33 cellular contexts compared by ENCODE assay signal in the genomic region with DNA sequence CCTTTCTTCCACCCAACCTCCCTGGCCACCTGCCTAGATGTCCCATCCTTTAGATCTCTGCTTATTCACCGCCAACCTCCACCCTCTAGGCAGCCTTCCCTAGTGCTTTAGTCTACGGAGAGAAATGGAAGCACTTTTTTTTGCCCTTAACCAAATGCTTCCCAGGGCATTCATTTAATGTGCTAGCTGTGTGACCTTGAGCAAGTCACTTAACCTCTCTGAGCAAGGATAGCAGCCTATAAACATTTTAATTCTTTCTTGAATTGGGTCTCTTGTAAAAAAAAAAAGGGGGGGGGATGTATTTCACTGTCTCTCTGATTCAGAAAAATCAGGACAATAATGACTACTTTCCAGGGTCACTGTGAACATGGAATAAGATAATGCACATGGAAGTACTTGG. TPM values are rescaled to one million over a fixed set of nuclear protein-coding genes. Genes with fewer than 3 reads are reported as not detected.
"Had no signal": no experiment of that assay in that cellular context is flagged by ENCODE, and none has a peak within 500 bp of the region (broad histone marks: within the 10 kb centered on the region; RNA-seq: fewer than 3 reads in every experiment).

No MANE protein-coding gene starts in this region.

- H3K4me3 ChIP-seq: ascending aorta, cardiac muscle cell had no signal

- FAIRE-seq: bronchial epithelial cell, TTC549 had no signal

- H3K36me3 Mint-ChIP-seq: activated CD4-positive, alpha-beta memory T cell treated with anti-CD3 and anti-CD28 coated beads for 36 hours; activated CD8-positive, alpha-beta memory T cell treated with anti-CD3 and anti-CD28 coated beads, Interleukin-2, amount 10 ng/mL, durations not matched to agents 7 days and 5 days; activated naive CD8-positive, alpha-beta T cell; activated naive CD8-positive, alpha-beta T cell treated with anti-CD3 and anti-CD28 coated beads, Interleukin-2, amount 10 ng/mL, durations not matched to agents 7 days and 5 days; brain had no signal

- H3K27ac ChIP-seq: ascending aorta, cardiac muscle cell, VCaP had no signal

- DNase-seq: activated B cell treated with CpG ODN at 0.5 μM for 24 hours; activated CD4-positive, alpha-beta memory T cell treated with anti-CD3 and anti-CD28 coated beads for 36 hours; activated CD4-positive, alpha-beta T cell treated with anti-CD3 and anti-CD28 coated beads for 4 hours; activated CD4-positive, alpha-beta T cell treated with anti-CD3 and anti-CD28 coated beads, Interleukin-2, amount 10 ng/mL, durations not matched to agents 24 days and 14 days; activated CD4-positive, alpha-beta T cell treated with anti-CD3 and anti-CD28 coated beads, Interleukin-2, amount 50 U/mL, for 1 hour; activated CD4-positive, alpha-beta T cell treated with anti-CD3 and anti-CD28 coated beads, Interleukin-2, amount 50 U/mL, for 4 hours; activated CD4-positive, CD25-positive, alpha-beta regulatory T cell treated with anti-CD3 and anti-CD28 coated beads, Interleukin-2, amount 50 U/mL, for 72 hours; activated CD8-positive, alpha-beta memory T cell treated with anti-CD3 and anti-CD28 coated beads, Interleukin-2, amount 10 ng/mL, durations not matched to agents 7 days and 5 days; activated CD8-positive, alpha-beta memory T cell treated with anti-CD3 and anti-CD28 coated beads, Interleukin-2, amount 50 U/mL, for 48 hours; activated CD8-positive, alpha-beta T cell treated with anti-CD3 and anti-CD28 coated beads for 36 hours; activated effector memory CD4-positive, alpha-beta T cell treated with Interleukin-2 at 50 U/mL for 16 hours; activated gamma-delta T cell; activated naive CD4-positive, alpha-beta T cell treated with anti-CD3 and anti-CD28 coated beads for 36 hours; activated naive CD4-positive, alpha-beta T cell treated with anti-CD3 and anti-CD28 coated beads, Interleukin-2, amount 50 U/mL, for 16 hours; activated naive CD8-positive, alpha-beta T cell treated with anti-CD3 and anti-CD28 coated beads, Interleukin-2, amount 10 ng/mL, durations not matched to agents 7 days and 5 days; activated naive CD8-positive, alpha-beta T cell treated with anti-CD3 and anti-CD28 coated beads, Interleukin-2, amount 50 U/mL, for 24 hours; activated T-cell treated with anti-CD3 and anti-CD28 coated beads, Interleukin-2, amount 50 U/mL, for 24 hours; activated T-cell treated with anti-CD3 and anti-CD28 coated beads, Interleukin-2, amount 50 U/mL, for 48 hours; cerebellar nuclear complex; T-helper 1 cell; T-helper 2 cell; T-helper 9 cell had no signal

- H3K27ac Mint-ChIP-seq: activated B cell treated with CpG ODN at 0.5 μM for 24 hours; activated CD4-positive, alpha-beta memory T cell treated with anti-CD3 and anti-CD28 coated beads for 36 hours; activated CD4-positive, alpha-beta T cell treated with anti-CD3 and anti-CD28 coated beads, Interleukin-2, amount 10 ng/mL, durations not matched to agents 24 days and 14 days; activated CD8-positive, alpha-beta memory T cell treated with anti-CD3 and anti-CD28 coated beads, Interleukin-2, amount 10 ng/mL, durations not matched to agents 7 days and 5 days; activated CD8-positive, alpha-beta T cell treated with anti-CD3 and anti-CD28 coated beads for 36 hours; activated naive CD4-positive, alpha-beta T cell treated with anti-CD3 and anti-CD28 coated beads for 36 hours; activated naive CD8-positive, alpha-beta T cell; activated naive CD8-positive, alpha-beta T cell treated with anti-CD3 and anti-CD28 coated beads, Interleukin-2, amount 10 ng/mL, durations not matched to agents 7 days and 5 days; activated naive CD8-positive, alpha-beta T cell treated with anti-CD3 and anti-CD28 coated beads, Interleukin-2, amount 50 U/mL, for 24 hours; activated T-cell treated with anti-CD3 and anti-CD28 coated beads, Interleukin-2, amount 50 U/mL, for 24 hours; activated T-helper 2 cell treated with anti-CD3 and anti-CD28 coated beads, Interferon-gamma antibody, Interleukin-2, Interleukin-4, amounts not matched to agents 10 μg/mL and 5 μg/mL and 100 μg/mL, durations not matched to agents 14 hours and 24 hours and 36 hours; T-helper 1 cell treated with Interleukin-12 subunit alpha and Interleukin-12 subunit beta and Interleukin-4 antibody, amounts not matched to agents 30 μg/mL and 1 μg/mL, for 36 hours; T-helper 2 cell treated with Interferon-gamma antibody and Interleukin-4, amounts not matched to agents 5 μg/mL and 100 μg/mL, for 36 hours had no signal

- H3K9me3 ChIP-seq: ascending aorta had no signal

- H3K4me3 Mint-ChIP-seq: activated B cell treated with CpG ODN at 0.5 μM for 24 hours; activated CD4-positive, alpha-beta memory T cell treated with anti-CD3 and anti-CD28 coated beads for 36 hours; activated CD4-positive, alpha-beta T cell treated with anti-CD3 and anti-CD28 coated beads, Interleukin-2, amount 10 ng/mL, durations not matched to agents 24 days and 14 days; activated CD8-positive, alpha-beta memory T cell treated with anti-CD3 and anti-CD28 coated beads, Interleukin-2, amount 10 ng/mL, durations not matched to agents 7 days and 5 days; activated CD8-positive, alpha-beta T cell treated with anti-CD3 and anti-CD28 coated beads for 36 hours; activated naive CD4-positive, alpha-beta T cell treated with anti-CD3 and anti-CD28 coated beads for 36 hours; activated naive CD8-positive, alpha-beta T cell; activated naive CD8-positive, alpha-beta T cell treated with anti-CD3 and anti-CD28 coated beads, Interleukin-2, amount 10 ng/mL, durations not matched to agents 7 days and 5 days; activated naive CD8-positive, alpha-beta T cell treated with anti-CD3 and anti-CD28 coated beads, Interleukin-2, amount 50 U/mL, for 24 hours; activated T-cell treated with anti-CD3 and anti-CD28 coated beads, Interleukin-2, amount 50 U/mL, for 24 hours; central memory CD8-positive, alpha-beta T cell; T-helper 1 cell treated with Interleukin-12 subunit alpha and Interleukin-12 subunit beta and Interleukin-4 antibody, amounts not matched to agents 30 μg/mL and 1 μg/mL, for 36 hours; T-helper 2 cell treated with Interferon-gamma antibody and Interleukin-4, amounts not matched to agents 5 μg/mL and 100 μg/mL, for 36 hours had no signal

- ATAC-seq: activated CD8-positive, alpha-beta memory T cell treated with anti-CD3 and anti-CD28 coated beads, Interleukin-2, amount 10 ng/mL, durations not matched to agents 7 days and 5 days; activated CD8-positive, alpha-beta T cell treated with anti-CD3 and anti-CD28 coated beads for 36 hours; activated naive CD8-positive, alpha-beta T cell treated with anti-CD3 and anti-CD28 coated beads, Interleukin-2, amount 50 U/mL, for 24 hours had no signal

- H3K36me3 ChIP-seq: ascending aorta, cardiac muscle cell had no signal

- H3K27me3 ChIP-seq: ascending aorta had no signal

- H3K9me3 Mint-ChIP-seq: activated B cell treated with CpG ODN at 0.5 μM for 24 hours; activated CD4-positive, alpha-beta memory T cell treated with anti-CD3 and anti-CD28 coated beads for 36 hours; activated CD4-positive, alpha-beta T cell treated with anti-CD3 and anti-CD28 coated beads, Interleukin-2, amount 10 ng/mL, durations not matched to agents 24 days and 14 days; activated CD8-positive, alpha-beta T cell treated with anti-CD3 and anti-CD28 coated beads for 36 hours; activated naive CD4-positive, alpha-beta T cell treated with anti-CD3 and anti-CD28 coated beads for 36 hours; activated naive CD8-positive, alpha-beta T cell treated with anti-CD3 and anti-CD28 coated beads, Interleukin-2, amount 10 ng/mL, durations not matched to agents 7 days and 5 days; activated naive CD8-positive, alpha-beta T cell treated with anti-CD3 and anti-CD28 coated beads, Interleukin-2, amount 50 U/mL, for 24 hours; activated T-cell treated with anti-CD3 and anti-CD28 coated beads, Interleukin-2, amount 50 U/mL, for 24 hours; activated T-helper 2 cell treated with anti-CD3 and anti-CD28 coated beads, Interferon-gamma antibody, Interleukin-2, Interleukin-4, amounts not matched to agents 10 μg/mL and 5 μg/mL and 100 μg/mL, durations not matched to agents 14 hours and 24 hours and 36 hours; central memory CD8-positive, alpha-beta T cell; T-helper 1 cell treated with Interleukin-12 subunit alpha and Interleukin-12 subunit beta and Interleukin-4 antibody, amounts not matched to agents 30 μg/mL and 1 μg/mL, for 36 hours; T-helper 2 cell treated with Interferon-gamma antibody and Interleukin-4, amounts not matched to agents 5 μg/mL and 100 μg/mL, for 36 hours had no signal

- H3K4me1 Mint-ChIP-seq: activated CD4-positive, alpha-beta T cell treated with anti-CD3 and anti-CD28 coated beads, Interleukin-2, amount 10 ng/mL, durations not matched to agents 24 days and 14 days; activated CD8-positive, alpha-beta memory T cell treated with anti-CD3 and anti-CD28 coated beads, Interleukin-2, amount 10 ng/mL, durations not matched to agents 7 days and 5 days; activated naive CD8-positive, alpha-beta T cell treated with anti-CD3 and anti-CD28 coated beads, Interleukin-2, amount 50 U/mL, for 24 hours had no signal

RNA-seq across cellular contexts. Expression of gene INSYN1, which starts 3.2 kb away (rescaled TPM):
- total RNA-seq: activated B cell treated with CpG ODN at 0.5 μM for 24 hours; activated CD4-positive, alpha-beta memory T cell treated with anti-CD3 and anti-CD28 coated beads for 36 hours; activated CD4-positive, alpha-beta T cell treated with anti-CD3 and anti-CD28 coated beads, Interleukin-2, amount 10 ng/mL, durations not matched to agents 24 days and 14 days; activated CD8-positive, alpha-beta memory T cell treated with anti-CD3 and anti-CD28 coated beads, Interleukin-2, amount 10 ng/mL, durations not matched to agents 7 days and 5 days; activated CD8-positive, alpha-beta T cell treated with anti-CD3 and anti-CD28 coated beads for 36 hours; activated naive CD4-positive, alpha-beta T cell treated with anti-CD3 and anti-CD28 coated beads for 36 hours; activated naive CD8-positive, alpha-beta T cell treated with anti-CD3 and anti-CD28 coated beads, Interleukin-2, amount 10 ng/mL, durations not matched to agents 7 days and 5 days; activated T-helper 2 cell treated with anti-CD3 and anti-CD28 coated beads, Interferon-gamma antibody, Interleukin-2, Interleukin-4, amounts not matched to agents 10 μg/mL and 5 μg/mL and 100 μg/mL, durations not matched to agents 14 hours and 24 hours and 36 hours had no signal
